ENCODE assay signal across 17 cellular contexts in genomic region chr9:91657501-91657900, GRCh38.
A peak's percentile ranks its signal among the peaks of the same experiment; 100 is the strongest.
DNase-seq lines count a peak whose midpoint lies in the region; ATAC-seq and TF ChIP-seq lines count a peak whose summit lies in the region.
"Had no signal": no experiment of that assay in that cellular context is flagged by ENCODE, and none has a peak within 500 bp of the region (broad histone marks: within the 10 kb centered on the region; RNA-seq: fewer than 3 reads in every experiment).

No MANE protein-coding gene starts in this region.

- POLR2A ChIA-PET in IMR-90 (lab: Charles Lee; ENCODE audit: unreplicated experiment) = no interaction called here

- H4K5ac ChIP-seq in IMR-90 (ENCODE audit: low read depth, low read length) = no peak overlapping the region

- no peak overlapping the region for H2BK15ac ChIP-seq in IMR-90 (ENCODE audit: low read depth, low read length)

- H3K9me1 ChIP-seq in IMR-90 (ENCODE audit: insufficient read depth, low read length) = no peaks in the 10 kb centered on the region

- no CpG with 5 or more reads among the region's 3 CpGs for WGBS in IMR-90 (ENCODE audit: extremely low coverage in 2 of 2, insufficient read length in 1 of 2), 2 experiments
- WGBS in esophagus muscularis mucosa = 78% methylated on average over 3 of the region's 3 CpGs

- H3K9me3 Mint-ChIP-seq in activated naive CD4-positive, alpha-beta T cell treated with anti-CD3 and anti-CD28 coated beads, Interleukin-2, amount 10 ng/mL, durations not matched to agents 7 days and 5 days = no peaks in the 10 kb centered on the region
- H3K9me3 Mint-ChIP-seq: CD4-positive, alpha-beta T cell; CD8-positive, alpha-beta T cell had no signal

- H3K36me3 ChIP-seq in IMR-90 (ENCODE audit: control insufficient read depth, insufficient read depth, low read length) (no peaks in the 10 kb centered on the region), esophagus muscularis mucosa (no peaks in the 10 kb centered on the region)
- H3K36me3 ChIP-seq: BLaER1 treated with 17β-estradiol and CSF1 and Interleukin-3, amounts not matched to agents 10 nM and 100 nM had no signal

- dilution Hi-C loops in IMR-90 (cut with HindIII; ENCODE audit: low sequenced_read_pairs, unreplicated experiment) = loop anchor here (25.0 kb wide), 1 partner anchor 145 kb away; no protein-coding TSS in a partner anchor

- H3K27me3 Mint-ChIP-seq in activated naive CD4-positive, alpha-beta T cell treated with anti-CD3 and anti-CD28 coated beads, Interleukin-2, amount 10 ng/mL, durations not matched to agents 7 days and 5 days = peaks cover 16% of the 10 kb centered on the region

- no peak for TF ChIP-seq RAD21 in IMR-90 (IDR thresholded peaks at IDR 0.05; ENCODE audit: low read length)

- H2BK5ac ChIP-seq in IMR-90 (ENCODE audit: low read depth, low read length, poor library complexity, severe bottlenecking) = no peak overlapping the region

- H4K8ac ChIP-seq in IMR-90 (ENCODE audit: low read depth in 2 of 2, low read length in 2 of 2) = no peak overlapping the region

- H3K27me3 ChIP-seq in IMR-90 (ENCODE audit: control insufficient read depth, insufficient read depth, low read length) (peaks cover 2% of the 10 kb centered on the region; the same call in 1 of the 2 replicates), esophagus muscularis mucosa (no peaks in the 10 kb centered on the region)
- H3K27me3 ChIP-seq: BLaER1 treated with 17β-estradiol and CSF1 and Interleukin-3, amounts not matched to agents 10 nM and 100 nM had no signal

- H2BK120ac ChIP-seq in IMR-90 (ENCODE audit: low read depth, low read length) = no peak overlapping the region

- H4K91ac ChIP-seq in IMR-90 (ENCODE audit: insufficient read depth, low read depth, low read length) = no peak overlapping the region

- no peak overlapping the region for H3K27ac ChIP-seq in IMR-90 (ENCODE audit: insufficient read depth, low read length)
- no peak overlapping the region for H3K27ac ChIP-seq in esophagus muscularis mucosa (replicated peaks in 1 of 4)
- H3K27ac ChIP-seq: BLaER1 treated with 17β-estradiol and CSF1 and Interleukin-3, amounts not matched to agents 10 nM and 100 nM; C4-2B had no signal

- H3K79me1 ChIP-seq in IMR-90 (ENCODE audit: low read depth in 1 of 2, low read length in 2 of 2) = no peaks in the 10 kb centered on the region

- BruUV-seq in IMR-90 (replicated peaks; lab: Mats Ljungman, UMichigan) = no TSS peak

- CTCF ChIA-PET in IMR-90 (lab: Yijun Ruan, JAX) = no interaction called here
- CTCF ChIA-PET in activated naive CD4-positive, alpha-beta T cell treated with anti-CD3 and anti-CD28 coated beads, Interleukin-2, amount 10 ng/mL, durations not matched to agents 7 days and 5 days (lab: Charles Lee) = interaction anchor here (0.6 kb wide), 1 partner anchor 247 kb away, joined by 3 read pairs; no protein-coding TSS in a partner anchor

- H3K9me3 ChIP-seq in IMR-90 (ENCODE audit: control insufficient read depth, insufficient read depth, low read length) = no peaks in the 10 kb centered on the region
- H3K9me3 ChIP-seq in esophagus muscularis mucosa = no peaks in the 10 kb centered on the region
- H3K9me3 ChIP-seq: BLaER1 treated with 17β-estradiol and CSF1 and Interleukin-3, amounts not matched to agents 10 nM and 100 nM; Caco-2 had no signal

- TF ChIP-seq POLR2A in IMR-90 (IDR thresholded peaks at IDR 0.05; ENCODE audit: low read depth, low read length) = no peak
- no peak for TF ChIP-seq POLR2A in esophagus muscularis mucosa (IDR thresholded peaks at IDR 0.05; ENCODE audit: low read depth)

- H2BK20ac ChIP-seq in IMR-90 (ENCODE audit: low read depth, low read length) = no peak overlapping the region

- intact Hi-C loops in IMR-90 (cut with micrococcal nuclease) = no loop called here
- intact Hi-C loops in esophagus muscularis mucosa (cut with DNase I) = loop anchor here (5.0 kb wide), 1 partner anchor 70 kb away; no protein-coding TSS in a partner anchor
- intact Hi-C loops in posterior vena cava (cut with DNase I) = no loop called here

- no peak overlapping the region for H2AFZ ChIP-seq in IMR-90 (replicated peaks; ENCODE audit: low read length, poor library complexity)

- H3K36me3 Mint-ChIP-seq in activated naive CD4-positive, alpha-beta T cell treated with anti-CD3 and anti-CD28 coated beads, Interleukin-2, amount 10 ng/mL, durations not matched to agents 7 days and 5 days = no peaks in the 10 kb centered on the region
- H3K36me3 Mint-ChIP-seq: CD8-positive, alpha-beta T cell had no signal

- H3K4me3 ChIP-seq in IMR-90 (ENCODE audit: insufficient read depth, low read depth, low read length) (no peak overlapping the region), esophagus muscularis mucosa (no peak overlapping the region)
- H3K4me3 ChIP-seq: BLaER1 treated with 17β-estradiol and CSF1 and Interleukin-3, amounts not matched to agents 10 nM and 100 nM had no signal

- no peak overlapping the region for H3K23ac ChIP-seq in IMR-90 (ENCODE audit: low read depth, low read length)

- H2AK9ac ChIP-seq in IMR-90 (replicated peaks; ENCODE audit: low read depth, low read length, poor library complexity) = peak overlapping the region; percentile 68

- no peaks in the 10 kb centered on the region for H4K20me1 ChIP-seq in IMR-90 (ENCODE audit: insufficient read depth, low read length)
- H4K20me1 ChIP-seq: BLaER1 treated with 17β-estradiol and CSF1 and Interleukin-3, amounts not matched to agents 10 nM and 100 nM had no signal

- H3K4ac ChIP-seq in IMR-90 (ENCODE audit: low read depth, low read length) = no peak overlapping the region

- H3K18ac ChIP-seq in IMR-90 (ENCODE audit: low read depth, low read length) = no peak overlapping the region

- H3K14ac ChIP-seq in IMR-90 (replicated peaks; ENCODE audit: low read depth, low read length) = no peak overlapping the region

- no peak for ATAC-seq in IMR-90 (ENCODE audit: low read depth)
- ATAC-seq: CD8-positive, alpha-beta T cell had no signal

- H2AK5ac ChIP-seq in IMR-90 (ENCODE audit: low read depth, low read length) = no peak overlapping the region

- in situ Hi-C loops in IMR-90 (cut with MboI; ENCODE audit: low sequenced_read_pairs) = no loop called here

- no peak for DNase-seq in IMR-90
- peak; percentile 75 for DNase-seq in esophagus muscularis mucosa (ENCODE audit: extremely low spot score)
- peak; percentile 69 for DNase-seq in posterior vena cava (ENCODE audit: low spot score)
- DNase-seq in Ammon's horn (ENCODE audit: low spot score) = no peak
- no peak for DNase-seq in activated naive CD4-positive, alpha-beta T cell treated with anti-CD3 and anti-CD28 coated beads, Interleukin-2, amount 10 ng/mL, durations not matched to agents 7 days and 5 days
- no peak for DNase-seq in NCI-H748 (lab: John Stamatoyannopoulos, UW; ENCODE audit: unreplicated experiment)
- DNase-seq: 8988T; ACHN; Caco-2; Calu3; CD4-positive, alpha-beta T cell; CD8-positive, alpha-beta T cell; DMS79 treated with DMSO at 0.1 percent for 48 hours; GF-D8 had no signal

- no peak overlapping the region for H3K56ac ChIP-seq in IMR-90 (ENCODE audit: extremely low read depth, insufficient read depth, low read length)

- H3K4me3 Mint-ChIP-seq in activated naive CD4-positive, alpha-beta T cell treated with anti-CD3 and anti-CD28 coated beads, Interleukin-2, amount 10 ng/mL, durations not matched to agents 7 days and 5 days = no peak overlapping the region
- H3K4me3 Mint-ChIP-seq: B cell; CD4-positive, alpha-beta T cell; CD8-positive, alpha-beta T cell had no signal

- no peak for TF ChIP-seq CTCF in IMR-90 (conservative IDR thresholded peaks at IDR 0.05; ENCODE audit: low read depth, low read length)
- TF ChIP-seq CTCF in esophagus muscularis mucosa (IDR thresholded peaks at IDR 0.05) = no peak

- no peak overlapping the region for H3K4me2 ChIP-seq in IMR-90 (ENCODE audit: low read depth, low read length)

- H3K27ac Mint-ChIP-seq in activated naive CD4-positive, alpha-beta T cell treated with anti-CD3 and anti-CD28 coated beads, Interleukin-2, amount 10 ng/mL, durations not matched to agents 7 days and 5 days = no peak overlapping the region
- H3K27ac Mint-ChIP-seq: B cell; CD4-positive, alpha-beta T cell; CD8-positive, alpha-beta T cell had no signal

- H3K4me1 ChIP-seq in IMR-90 (ENCODE audit: control insufficient read depth, insufficient read depth, low read length) (no peaks in the 10 kb centered on the region), esophagus muscularis mucosa (no peaks in the 10 kb centered on the region)

- no peak for TF ChIP-seq EP300 in esophagus muscularis mucosa (IDR thresholded peaks at IDR 0.05)

- H3K4me1 Mint-ChIP-seq in activated naive CD4-positive, alpha-beta T cell treated with anti-CD3 and anti-CD28 coated beads, Interleukin-2, amount 10 ng/mL, durations not matched to agents 7 days and 5 days = no peaks in the 10 kb centered on the region
- H3K4me1 Mint-ChIP-seq: B cell had no signal

- H3K9ac ChIP-seq in IMR-90 (ENCODE audit: low read depth, low read length) = no peak overlapping the region
- H3K9ac ChIP-seq: BLaER1 treated with 17β-estradiol and CSF1 and Interleukin-3, amounts not matched to agents 10 nM and 100 nM had no signal

TF ChIP-seq in IMR-90, 13 proteins besides CTCF, POLR2A, EP300 and RAD21:
- TF ChIP-seq CHD1 (IDR thresholded peaks at IDR 0.05; ENCODE audit: low read depth, low read length) = no peak
- no peak for TF ChIP-seq BHLHE40 (IDR thresholded peaks at IDR 0.05; ENCODE audit: low read depth, low read length)
- TF ChIP-seq MXI1 (IDR thresholded peaks at IDR 0.05; ENCODE audit: borderline replicate concordance, low read depth, low read length) = no peak
- no peak for TF ChIP-seq ELK1 (IDR thresholded peaks at IDR 0.05; ENCODE audit: borderline replicate concordance, low read depth, low read length)
- no peak for TF ChIP-seq SMC3 (IDR thresholded peaks at IDR 0.05; ENCODE audit: low read depth, low read length)

Comparison
In these comparisons a context has a peak if more than half of its experiments do, and no peak if none do; other contexts are left out.
1. DNase-seq: peak in esophagus muscularis mucosa (single experiment) and posterior vena cava (single experiment); none in IMR-90 (single experiment), Ammon's horn (single experiment), activated naive CD4-positive, alpha-beta T cell treated with anti-CD3 and anti-CD28 coated beads, Interleukin-2, amount 10 ng/mL, durations not matched to agents 7 days and 5 days (single experiment) and NCI-H748 (single experiment).